ENCODE assay signal across 20 cellular contexts in genomic region chr11:44750440-44751005, GRCh38. TPM values are rescaled to one million over a fixed set of nuclear protein-coding genes. Genes with fewer than 3 reads are reported as not detected.
DNase-seq lines count a peak whose midpoint lies in the region; ATAC-seq and TF ChIP-seq lines count a peak whose summit lies in the region.
"Had no signal": no experiment of that assay in that cellular context is flagged by ENCODE, and none has a peak within 500 bp of the region (broad histone marks: within the 10 kb centered on the region; RNA-seq: fewer than 3 reads in every experiment).

No MANE protein-coding gene starts in this region.

- ATAC-seq in left ventricle myocardium superior (no peak), WTC11 (no peak), HG02610 (IDR thresholded peaks at IDR 0.05; ENCODE audit: unreplicated experiment) (no peak)
- ATAC-seq in activated CD8-positive, alpha-beta T cell treated with anti-CD3 and anti-CD28 coated beads, Interleukin-2, amount 10 ng/mL, durations not matched to agents 7 days and 5 days = no peak
- ATAC-seq: CD8-positive, alpha-beta T cell; GM23338; HCT116; Panc1 had no signal

- H3K27ac Mint-ChIP-seq in nephron (peak overlapping the region in 2 of 3 experiments; percentile 16 to 35), WTC11 (no peak overlapping the region; the same call in 1 of the 2 replicates)
- H3K27ac Mint-ChIP-seq in activated CD8-positive, alpha-beta T cell treated with anti-CD3 and anti-CD28 coated beads, Interleukin-2, amount 10 ng/mL, durations not matched to agents 7 days and 5 days = no peak overlapping the region
- H3K27ac Mint-ChIP-seq: CD8-positive, alpha-beta T cell; GM23338 had no signal

- POLR2A ChIA-PET in WTC11 (lab: Charles Lee) = no interaction called here
- POLR2A ChIA-PET in activated CD8-positive, alpha-beta T cell treated with anti-CD3 and anti-CD28 coated beads, Interleukin-2, amount 10 ng/mL, durations not matched to agents 7 days and 5 days (lab: Charles Lee) = no interaction called here

- H3K27ac ChIP-seq in left ventricle myocardium inferior (replicated peaks) (peak overlapping the region; percentile 58), esophagus squamous epithelium (peak overlapping the region; percentile 18 to 76 (median 56)), uterus (peak overlapping the region; percentile 53 to 66)

- H3K9me3 ChIP-seq in left ventricle myocardium inferior (replicated peaks) = no peaks in the 10 kb centered on the region
- H3K9me3 ChIP-seq in esophagus squamous epithelium = no peaks in the 10 kb centered on the region
- H3K9me3 ChIP-seq in uterus = no peaks in the 10 kb centered on the region

- H3K4me1 ChIP-seq in left ventricle myocardium inferior = peaks cover 82% of the 10 kb centered on the region
- peaks cover 0 to 56% (median 11%) of the 10 kb centered on the region in 3 donors for H3K4me1 ChIP-seq in esophagus squamous epithelium
- peaks cover 4 to 8% of the 10 kb centered on the region in 2 donors for H3K4me1 ChIP-seq in uterus

- intact Hi-C loops in left ventricle myocardium inferior (cut with micrococcal nuclease) = no loop called here
- intact Hi-C loops in left ventricle myocardium superior (cut with micrococcal nuclease) = no loop called here
- intact Hi-C loops in esophagus squamous epithelium (cut with DNase I) = no loop called here
- intact Hi-C loops in uterus (cut with DNase I; ENCODE audit: low total_unique reads) = no loop called here

- H3K27me3 Mint-ChIP-seq in nephron (ENCODE audit: low read depth) (no peaks in the 10 kb centered on the region), WTC11 (ENCODE audit: low read depth) (peaks cover 39% of the 10 kb centered on the region)
- H3K27me3 Mint-ChIP-seq in activated CD8-positive, alpha-beta T cell treated with anti-CD3 and anti-CD28 coated beads, Interleukin-2, amount 10 ng/mL, durations not matched to agents 7 days and 5 days (ENCODE audit: low read depth) = peaks cover 4% of the 10 kb centered on the region

- CTCF ChIA-PET in WTC11 (lab: Charles Lee) = interaction anchor here (0.7 kb wide), 1 partner anchor 177 kb away, joined by 4 read pairs; no protein-coding TSS in a partner anchor
- CTCF ChIA-PET in activated CD8-positive, alpha-beta T cell treated with anti-CD3 and anti-CD28 coated beads, Interleukin-2, amount 10 ng/mL, durations not matched to agents 7 days and 5 days (lab: Charles Lee) = no interaction called here

- no peak overlapping the region for H3K4me3 Mint-ChIP-seq in nephron
- H3K4me3 Mint-ChIP-seq in WTC11 = no peak overlapping the region
- no peak overlapping the region for H3K4me3 Mint-ChIP-seq in activated CD8-positive, alpha-beta T cell treated with anti-CD3 and anti-CD28 coated beads, Interleukin-2, amount 10 ng/mL, durations not matched to agents 7 days and 5 days
- H3K4me3 Mint-ChIP-seq: CD8-positive, alpha-beta T cell; GM23338 had no signal

- H3K36me3 ChIP-seq in left ventricle myocardium inferior = no peaks in the 10 kb centered on the region
- no peaks in the 10 kb centered on the region for H3K36me3 ChIP-seq in esophagus squamous epithelium
- H3K36me3 ChIP-seq in uterus = no peaks in the 10 kb centered on the region

- TF ChIP-seq POLR2A in esophagus squamous epithelium (IDR thresholded peaks at IDR 0.05) = no peak
- TF ChIP-seq POLR2A in uterus (IDR thresholded peaks at IDR 0.05) = no peak

- WGBS in esophagus squamous epithelium, 2 donors = 66 to 72% methylated on average over 4 of the region's 4 CpGs

- H3K36me3 Mint-ChIP-seq in nephron (ENCODE audit: low read depth) = no peaks in the 10 kb centered on the region
- peaks cover 5% of the 10 kb centered on the region; the same call in 1 of the 2 replicates for H3K36me3 Mint-ChIP-seq in WTC11
- no peaks in the 10 kb centered on the region for H3K36me3 Mint-ChIP-seq in activated CD8-positive, alpha-beta T cell treated with anti-CD3 and anti-CD28 coated beads, Interleukin-2, amount 10 ng/mL, durations not matched to agents 7 days and 5 days (ENCODE audit: low read depth)
- H3K36me3 Mint-ChIP-seq: CD8-positive, alpha-beta T cell had no signal

- DNase-seq in left ventricle myocardium inferior (no peak), left ventricle myocardium superior (no peak), esophagus squamous epithelium (lab: John Stamatoyannopoulos, UW) (no peak), uterus (peak in 1 of 2 donors; percentile 41), WTC11 (ENCODE audit: low spot score) (no peak)
- no peak for DNase-seq in activated CD8-positive, alpha-beta T cell treated with anti-CD3 and anti-CD28 coated beads, Interleukin-2, amount 10 ng/mL, durations not matched to agents 7 days and 5 days
- DNase-seq: CD8-positive, alpha-beta T cell; GF-D8; KG1; NCI-H1417 treated with DMSO at 0.1 percent for 48 hours; NCI-H1930; NCI-H2171; NCI-H82 had no signal

- H3K9me3 Mint-ChIP-seq in nephron (no peaks in the 10 kb centered on the region), WTC11 (no peaks in the 10 kb centered on the region)
- no peaks in the 10 kb centered on the region for H3K9me3 Mint-ChIP-seq in activated CD8-positive, alpha-beta T cell treated with anti-CD3 and anti-CD28 coated beads, Interleukin-2, amount 10 ng/mL, durations not matched to agents 7 days and 5 days (ENCODE audit: insufficient read depth)
- H3K9me3 Mint-ChIP-seq: CD8-positive, alpha-beta T cell had no signal

- H3K4me1 Mint-ChIP-seq in nephron (peaks cover 55% of the 10 kb centered on the region), WTC11 (peaks cover 68% of the 10 kb centered on the region)
- H3K4me1 Mint-ChIP-seq in activated CD8-positive, alpha-beta T cell treated with anti-CD3 and anti-CD28 coated beads, Interleukin-2, amount 10 ng/mL, durations not matched to agents 7 days and 5 days (ENCODE audit: low read depth) = peaks cover 4% of the 10 kb centered on the region

- no peaks in the 10 kb centered on the region for H3K27me3 ChIP-seq in left ventricle myocardium inferior (ENCODE audit: low read depth)
- H3K27me3 ChIP-seq in esophagus squamous epithelium = no peaks in the 10 kb centered on the region
- H3K27me3 ChIP-seq in uterus = no peaks in the 10 kb centered on the region

- TF ChIP-seq CTCF in left ventricle myocardium inferior (IDR thresholded peaks at IDR 0.05; ENCODE audit: borderline replicate concordance) (no peak), esophagus squamous epithelium (IDR thresholded peaks at IDR 0.05) (no peak), nephron (IDR thresholded peaks at IDR 0.05; ENCODE audit: unreplicated experiment in 3 of 3) (no peak), uterus (IDR thresholded peaks at IDR 0.05) (no peak), WTC11 (IDR thresholded peaks at IDR 0.05) (no peak)

- H3K4me3 ChIP-seq in left ventricle myocardium inferior = no peak overlapping the region
- H3K4me3 ChIP-seq in esophagus squamous epithelium = no peak overlapping the region
- H3K4me3 ChIP-seq in uterus = no peak overlapping the region
- H3K4me3 ChIP-seq: GM23338 had no signal

TF ChIP-seq in WTC11, 78 proteins besides CTCF, POLR2A, EP300 and RAD21 (continues in another document):
- TF ChIP-seq ZNF416 (CRISPR knock-in tag; IDR thresholded peaks at IDR 0.05) (no peak), NFE2L1 (CRISPR knock-in tag; IDR thresholded peaks at IDR 0.05) (no peak), MLX (CRISPR knock-in tag; IDR thresholded peaks at IDR 0.05) (no peak), EMX1 (CRISPR knock-in tag; IDR thresholded peaks at IDR 0.05) (no peak), ATF1 (CRISPR knock-in tag; IDR thresholded peaks at IDR 0.05) (no peak), NR2C2 (CRISPR knock-in tag; IDR thresholded peaks at IDR 0.05) (no peak), IRF1 (CRISPR knock-in tag; IDR thresholded peaks at IDR 0.05) (no peak), ZSCAN18 (CRISPR knock-in tag; IDR thresholded peaks at IDR 0.05) (no peak), TCF7 (CRISPR knock-in tag; IDR thresholded peaks at IDR 0.05; ENCODE audit: low read depth) (no peak)

RNA-seq across cellular contexts. Expression of gene TSPAN18, which starts 23.8 kb away (rescaled TPM):
- total RNA-seq in left ventricle myocardium inferior = 129 TPM
- total RNA-seq in left ventricle myocardium superior = 94.6 TPM
- total RNA-seq in esophagus squamous epithelium = 1 to 10 TPM in 3 of 4 donors, under 1 TPM in 1; 0.80 to 4.4 (median 2.0) TPM
- 100 to 1,000 TPM in 1 of 4 donors, 10 to 100 TPM in 1, 1 to 10 TPM in 2; 1.2 to 117 (median 20.1) TPM for total RNA-seq in uterus
- total RNA-seq in WTC11 (2021) = 35.2 to 44.7 TPM (median 37.6 TPM) in 3 replicates
- total RNA-seq in activated CD8-positive, alpha-beta T cell treated with anti-CD3 and anti-CD28 coated beads, Interleukin-2, amount 10 ng/mL, durations not matched to agents 7 days and 5 days = 1 to 10 TPM; 7.5 to 8.7 TPM
- total RNA-seq: A172, NCI-H460 had no signal

Comparison
In these comparisons a context has a peak if more than half of its experiments do, and no peak if none do; other contexts are left out.
1. H3K27ac Mint-ChIP-seq: peak in nephron (2 of 3); none in WTC11 (single experiment) and activated CD8-positive, alpha-beta T cell treated with anti-CD3 and anti-CD28 coated beads, Interleukin-2, amount 10 ng/mL, durations not matched to agents 7 days and 5 days (single experiment).
2. Peak in every context shown above with its lines, with median percentiles within 50 percentile points of each other: H3K27ac ChIP-seq.